ENCODE assay signal across 11 cellular contexts in the genomic region with DNA sequence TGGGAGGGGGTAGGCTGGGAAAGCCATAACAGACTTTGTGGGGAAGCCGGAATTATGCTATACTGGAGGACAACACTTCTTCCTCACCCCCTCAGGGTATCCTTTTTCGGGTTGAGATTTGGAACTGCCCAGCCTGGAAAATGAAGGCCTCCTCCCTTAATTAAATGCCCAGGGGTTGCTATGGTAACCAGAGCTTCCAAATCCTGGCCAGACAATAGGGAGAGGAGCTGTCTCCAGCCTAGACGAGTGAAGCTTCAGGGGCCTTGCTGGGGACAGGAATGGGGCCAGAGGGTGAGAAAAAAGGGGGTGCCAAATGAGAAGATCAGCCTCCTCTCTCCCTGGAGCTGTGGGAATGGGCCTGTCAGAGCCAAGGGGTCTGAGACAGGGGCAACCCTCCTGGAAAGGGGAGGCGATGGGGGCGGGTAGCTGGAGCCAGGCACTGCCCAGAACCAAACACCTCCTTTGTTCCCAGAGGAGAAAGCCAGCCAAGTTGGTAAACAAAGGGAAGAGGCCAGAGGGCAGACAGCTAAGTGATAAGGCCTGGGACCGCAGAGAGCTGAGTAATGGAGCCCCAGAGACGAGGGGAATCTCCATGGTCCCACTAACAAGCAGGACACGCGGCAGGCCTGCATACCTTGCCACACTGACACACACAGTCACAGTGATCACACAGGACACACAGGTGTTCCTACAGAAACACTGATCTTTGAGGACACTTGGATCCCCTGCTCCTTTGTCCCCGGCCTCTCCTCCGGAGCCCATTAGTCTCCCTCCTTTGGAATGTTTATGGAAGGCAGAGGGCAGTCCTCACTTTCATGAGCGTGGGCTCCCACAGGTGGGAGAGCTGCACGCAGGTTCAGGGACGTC. TPM values are rescaled to one million over a fixed set of nuclear protein-coding genes. Genes with fewer than 3 reads are reported as not detected.
DNase-seq lines count a peak whose midpoint lies in the region; ATAC-seq and TF ChIP-seq lines count a peak whose summit lies in the region.
"Had no signal": no experiment of that assay in that cellular context is flagged by ENCODE, and none has a peak within 500 bp of the region (broad histone marks: within the 10 kb centered on the region; RNA-seq: fewer than 3 reads in every experiment).

No MANE protein-coding gene starts in this region.

- in situ Hi-C loops in brain microvascular endothelial cell (cut with HindIII; ENCODE audit: low pct_ligation_motif_present, low sequenced_read_pairs) = no loop called here

- H3K27me3 ChIP-seq in left ventricle myocardium inferior (ENCODE audit: low read depth) (peaks cover 22% of the 10 kb centered on the region), brain microvascular endothelial cell (replicated peaks) (no peaks in the 10 kb centered on the region), upper lobe of right lung (no peaks in the 10 kb centered on the region)

- no peak overlapping the region for H3K4me3 ChIP-seq in left ventricle myocardium inferior
- H3K4me3 ChIP-seq in brain microvascular endothelial cell (ENCODE audit: low read depth, low read length) = no peak overlapping the region
- no peak overlapping the region for H3K4me3 ChIP-seq in upper lobe of right lung

- no peaks in the 10 kb centered on the region for H3K36me3 ChIP-seq in left ventricle myocardium inferior
- H3K36me3 ChIP-seq in brain microvascular endothelial cell (replicated peaks) = no peaks in the 10 kb centered on the region
- no peaks in the 10 kb centered on the region for H3K36me3 ChIP-seq in upper lobe of right lung

- intact Hi-C loops in left ventricle myocardium inferior (cut with micrococcal nuclease) (no loop called here), left ventricle myocardium superior (cut with micrococcal nuclease) (no loop called here), upper lobe of right lung (cut with DNase I) (no loop called here)

- no peak for TF ChIP-seq CTCF in left ventricle myocardium inferior (IDR thresholded peaks at IDR 0.05; ENCODE audit: borderline replicate concordance)
- TF ChIP-seq CTCF in brain microvascular endothelial cell (IDR thresholded peaks at IDR 0.05; ENCODE audit: low read depth, low read length, missing control alignments) = no peak
- TF ChIP-seq CTCF in upper lobe of right lung (IDR thresholded peaks at IDR 0.05) = no peak

- H3K27ac ChIP-seq in left ventricle myocardium inferior (replicated peaks) (peak overlapping the region; percentile 58), brain microvascular endothelial cell (peak overlapping the region; percentile 73), upper lobe of right lung (no peak overlapping the region)

- no peak for DNase-seq in left ventricle myocardium inferior
- no peak for DNase-seq in left ventricle myocardium superior
- DNase-seq in brain microvascular endothelial cell = peak; percentile 54
- peak; percentile 33 to 63 for DNase-seq in lung microvascular endothelial cell (ENCODE audit: low read depth in 2 of 2)
- DNase-seq in upper lobe of right lung = no peak
- DNase-seq in HEK293T (ENCODE audit: extremely low spot score) = no peak
- DNase-seq: activated CD4-positive, alpha-beta T cell treated with anti-CD3 and anti-CD28 coated beads, Interleukin-2, amount 50 U/mL, for 1 hour; activated naive CD4-positive, alpha-beta T cell treated with anti-CD3 and anti-CD28 coated beads, Interleukin-2, amount 10 ng/mL, durations not matched to agents 7 days and 5 days; stimulated activated CD4-positive, alpha-beta T cell treated with anti-CD3 and anti-CD28 coated beads, Interleukin-12 subunit alpha, Interleukin-12 subunit beta, amount 100 ng/mL, for 4 hours had no signal

- H3K4me1 ChIP-seq in left ventricle myocardium inferior = peaks cover 21% of the 10 kb centered on the region
- H3K4me1 ChIP-seq in upper lobe of right lung = peaks cover 19% of the 10 kb centered on the region

- POLR2A ChIA-PET in HEK293T (lab: Yijun Ruan, JAX) = interaction anchor here (1.0 to 3.9 kb wide), 6 partner anchors 10 to 68 kb away, joined by 3 to 25 read pairs (median 3); partner anchors contain the start of genes DDX23 and RND1

- CTCF ChIA-PET in HEK293T (lab: Yijun Ruan, JAX) = interaction anchor here (0.6 to 1.0 kb wide), 4 partner anchors 7 to 105 kb away, joined by 3 to 6 read pairs (median 3); no protein-coding TSS in a partner anchor

- no peaks in the 10 kb centered on the region for H3K9me3 ChIP-seq in left ventricle myocardium inferior (replicated peaks)
- H3K9me3 ChIP-seq in upper lobe of right lung = no peaks in the 10 kb centered on the region

- ATAC-seq in left ventricle myocardium superior (no peak), upper lobe of right lung (peak; percentile 32), HG02970 (IDR thresholded peaks at IDR 0.05; ENCODE audit: low FRiP score, unreplicated experiment) (no peak), GM18907 (IDR thresholded peaks at IDR 0.05; ENCODE audit: unreplicated experiment) (no peak)

TF ChIP-seq in HEK293T, 16 proteins besides CTCF, POLR2A, EP300 and RAD21:
- TF ChIP-seq FOXM1 (IDR thresholded peaks at IDR 0.05; ENCODE audit: borderline replicate concordance) = no peak
- TF ChIP-seq ZNF384 (IDR thresholded peaks at IDR 0.05) = no peak
- TF ChIP-seq LEF1 (IDR thresholded peaks at IDR 0.05; ENCODE audit: borderline replicate concordance) = no peak
- TF ChIP-seq BHLHE40 (IDR thresholded peaks at IDR 0.05; ENCODE audit: borderline replicate concordance) = no peak
- TF ChIP-seq HDGF (IDR thresholded peaks at IDR 0.05; ENCODE audit: borderline replicate concordance) = no peak
- TF ChIP-seq NFRKB (IDR thresholded peaks at IDR 0.05) = no peak
- no peak for TF ChIP-seq FOXK2 (IDR thresholded peaks at IDR 0.05)
- no peak for TF ChIP-seq SUZ12 (IDR thresholded peaks at IDR 0.05)
- no peak for TF ChIP-seq L3MBTL2 (conservative IDR thresholded peaks at IDR 0.05)
- no peak for TF ChIP-seq PKNOX1 (IDR thresholded peaks at IDR 0.05)
- TF ChIP-seq SP1 (IDR thresholded peaks at IDR 0.05) = no peak
- no peak for TF ChIP-seq FOXA1 (IDR thresholded peaks at IDR 0.05)
- TF ChIP-seq TARDBP (IDR thresholded peaks at IDR 0.05) = no peak
- TF ChIP-seq CTBP1 (IDR thresholded peaks at IDR 0.05; ENCODE audit: borderline replicate concordance) = no peak
- no peak for TF ChIP-seq ARNT (IDR thresholded peaks at IDR 0.05)
- no peak for TF ChIP-seq ELF4 (IDR thresholded peaks at IDR 0.05)

RNA-seq across cellular contexts. Expression of gene RND1, which starts 17.9 kb away (rescaled TPM):
- 0.47 TPM for total RNA-seq in left ventricle myocardium inferior
- 0.27 TPM for total RNA-seq in left ventricle myocardium superior
- total RNA-seq in lung microvascular endothelial cell = 1.4 and 3.5 TPM in 2 replicates
- total RNA-seq in upper lobe of right lung = 7.1 TPM

RNA-seq across cellular contexts. Expression of gene DDX23, which starts 31.6 kb away (rescaled TPM):
- total RNA-seq in left ventricle myocardium inferior (36.6 TPM), left ventricle myocardium superior (36.4 TPM), lung microvascular endothelial cell (50.8 and 72.4 TPM in 2 replicates), upper lobe of right lung (77.2 TPM)

RNA-seq across cellular contexts. Expression of gene FKBP11, which starts 41.8 kb away (rescaled TPM):
- 4.3 TPM for total RNA-seq in left ventricle myocardium inferior
- 6.3 TPM for total RNA-seq in left ventricle myocardium superior
- 9.6 and 9.7 TPM in 2 replicates for total RNA-seq in lung microvascular endothelial cell
- total RNA-seq in upper lobe of right lung = 19.5 TPM

Comparison
In these comparisons a context has a peak if more than half of its experiments do, and no peak if none do; other contexts are left out.
1. DNase-seq: peak in brain microvascular endothelial cell (single experiment) and lung microvascular endothelial cell (2 of 2); none in left ventricle myocardium inferior (single experiment), left ventricle myocardium superior (single experiment), upper lobe of right lung (single experiment) and HEK293T (single experiment).